11 cellular contexts compared by ENCODE assay signal in the genomic region with DNA sequence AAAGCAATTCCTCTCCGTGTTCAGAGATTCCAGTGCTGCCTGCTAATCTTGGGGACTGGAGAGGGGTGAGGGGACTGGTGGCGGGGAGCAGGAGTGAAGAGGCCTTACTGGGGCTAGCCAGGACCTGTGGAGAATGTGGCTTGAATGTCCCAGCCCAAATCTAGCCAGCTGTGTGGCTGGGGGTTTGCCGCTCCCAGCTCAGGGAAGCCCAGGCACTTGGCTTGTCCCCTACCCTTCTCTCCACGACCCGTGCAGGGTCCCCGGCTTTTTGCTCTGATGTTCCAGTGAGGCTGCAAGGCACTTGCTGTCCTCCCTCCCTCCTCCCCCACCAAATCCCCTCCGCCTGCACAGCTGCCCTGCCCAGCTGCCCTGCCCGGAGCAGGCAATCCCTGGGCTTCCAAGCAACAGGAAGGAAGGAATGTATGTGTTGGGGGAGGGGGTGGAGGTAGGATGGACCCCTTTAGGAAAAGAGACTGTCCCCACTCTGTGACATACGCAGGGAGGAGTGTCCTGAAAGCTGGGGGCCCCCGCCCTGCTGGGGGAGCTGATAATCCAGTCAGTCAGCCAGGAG. TPM values are rescaled to one million over a fixed set of nuclear protein-coding genes. Genes with fewer than 3 reads are reported as not detected.
A peak's percentile ranks its signal among the peaks of the same experiment; 100 is the strongest.
DNase-seq lines count a peak whose midpoint lies in the region; TF ChIP-seq lines count a peak whose summit lies in the region.
"Had no signal": no experiment of that assay in that cellular context is flagged by ENCODE, and none has a peak within 500 bp of the region (broad histone marks: within the 10 kb centered on the region; RNA-seq: fewer than 3 reads in every experiment).

No MANE protein-coding gene starts in this region.

- H3K9me3 ChIP-seq in DOHH2 (ENCODE audit: control insufficient read depth, insufficient read depth, low read length) (no peaks in the 10 kb centered on the region), NT2/D1 (ENCODE audit: insufficient read depth, low read length) (no peaks in the 10 kb centered on the region)

- TF ChIP-seq CTCF in DOHH2 (IDR thresholded peaks at IDR 0.05; ENCODE audit: low read depth, low read length, poor library complexity, severe bottlenecking) (no peak), endothelial cell (IDR thresholded peaks at IDR 0.05; ENCODE audit: unreplicated experiment) (no peak), nephron progenitor cell (IDR thresholded peaks at IDR 0.05) (no peak)

- DNase-seq in NT2/D1 (ENCODE audit: low read depth, low spot score) (no peak), endothelial cell (ENCODE audit: low spot score) (no peak), nephron progenitor cell (no peak), COLO668 (lab: John Stamatoyannopoulos, UW; ENCODE audit: unreplicated experiment) (no peak), NCI-H2081 (lab: John Stamatoyannopoulos, UW) (no peak), NCI-H526 treated with DMSO at 0.1 percent for 48 hours (lab: John Stamatoyannopoulos, UW) (no peak), NCI-H2196 treated with DMSO at 0.1 percent for 48 hours (lab: John Stamatoyannopoulos, UW; ENCODE audit: unreplicated experiment) (no peak)
- DNase-seq: brain microvascular endothelial cell, DMS79, NCI-H1436 treated with DMSO at 0.1 percent for 48 hours had no signal

- H3K4me3 ChIP-seq in DOHH2 (ENCODE audit: low read length) = peak overlapping the region; percentile 99
- peak overlapping the region; percentile 82 for H3K4me3 ChIP-seq in NT2/D1 (ENCODE audit: insufficient read length, low read depth)

- H3K9me2 ChIP-seq in DOHH2 (replicated peaks; ENCODE audit: control insufficient read depth, low read length) = no peaks in the 10 kb centered on the region

- peaks cover 71% of the 10 kb centered on the region for H3K4me1 ChIP-seq in DOHH2 (ENCODE audit: control insufficient read depth, low read length)
- peaks cover 19% of the 10 kb centered on the region for H3K4me1 ChIP-seq in NT2/D1 (ENCODE audit: insufficient read depth, insufficient read length)

- peak overlapping the region; percentile 95 for H3K27ac Mint-ChIP-seq in endothelial cell (ENCODE audit: unreplicated experiment)
- H3K27ac Mint-ChIP-seq in nephron progenitor cell = no peak overlapping the region

- H3K9me3 Mint-ChIP-seq in endothelial cell (ENCODE audit: unreplicated experiment) (no peaks in the 10 kb centered on the region), nephron progenitor cell (peaks cover 7% of the 10 kb centered on the region)

- peaks cover 54% of the 10 kb centered on the region for H3F3A ChIP-seq in DOHH2 (ENCODE audit: control insufficient read depth, insufficient read depth)

- H3K9ac ChIP-seq in NT2/D1 (ENCODE audit: insufficient read length, low read depth) = peak overlapping the region; percentile 76

- peaks cover 25% of the 10 kb centered on the region for H3K27me3 Mint-ChIP-seq in endothelial cell (ENCODE audit: unreplicated experiment)
- peaks cover 41% of the 10 kb centered on the region for H3K27me3 Mint-ChIP-seq in nephron progenitor cell (ENCODE audit: low read depth, poor library complexity)

- H3K36me3 Mint-ChIP-seq in endothelial cell (ENCODE audit: low read depth, unreplicated experiment) (peaks cover 21% of the 10 kb centered on the region), nephron progenitor cell (ENCODE audit: low read depth) (no peaks in the 10 kb centered on the region)

- H3K4me1 Mint-ChIP-seq in endothelial cell (ENCODE audit: unreplicated experiment) (peaks cover 43% of the 10 kb centered on the region), nephron progenitor cell (peaks cover 25% of the 10 kb centered on the region)

- peak overlapping the region; percentile 97 for H3K27ac ChIP-seq in DOHH2 (ENCODE audit: low read depth, low read length)
- H3K27ac ChIP-seq: brain microvascular endothelial cell had no signal

- peak overlapping the region; percentile 96 for H3K4me2 ChIP-seq in DOHH2 (ENCODE audit: low read length)

- H3K36me3 ChIP-seq in DOHH2 (ENCODE audit: control insufficient read depth, low read length) (peaks cover 61% of the 10 kb centered on the region), NT2/D1 (ENCODE audit: insufficient read depth, insufficient read length, low read length) (peaks cover 15% of the 10 kb centered on the region)
- H3K36me3 ChIP-seq: brain microvascular endothelial cell had no signal

- no peaks in the 10 kb centered on the region for H4K20me1 ChIP-seq in DOHH2 (ENCODE audit: control insufficient read depth, insufficient read depth, low read depth, low read length)

- peaks cover 73% of the 10 kb centered on the region for H3K79me2 ChIP-seq in DOHH2 (ENCODE audit: control insufficient read depth, low read length)

- H3K27me3 ChIP-seq in DOHH2 (ENCODE audit: control insufficient read depth, low read length) (no peaks in the 10 kb centered on the region), NT2/D1 (ENCODE audit: insufficient read depth, insufficient read length) (no peaks in the 10 kb centered on the region)

- H3K4me3 Mint-ChIP-seq in endothelial cell (ENCODE audit: unreplicated experiment) = peak overlapping the region; percentile 99
- peak overlapping the region; percentile 68 for H3K4me3 Mint-ChIP-seq in nephron progenitor cell

RNA-seq across cellular contexts. Expression of a gene that starts 2.6 kb away (rescaled TPM):
- 107 TPM for total RNA-seq in endothelial cell (ENCODE audit: unreplicated experiment)

RNA-seq across cellular contexts. Expression of a gene that starts 14.9 kb away (rescaled TPM):
- 70.4 TPM for total RNA-seq in endothelial cell (ENCODE audit: unreplicated experiment)

RNA-seq across cellular contexts. Expression of a gene that starts 37.8 kb away (rescaled TPM):
- 84.7 TPM for total RNA-seq in endothelial cell (ENCODE audit: unreplicated experiment)
